ENCODE assay signal across 8 cellular contexts in genomic region chr5:180072256-180072548, GRCh38. TPM values are rescaled to one million over a fixed set of nuclear protein-coding genes. Genes with fewer than 3 reads are reported as not detected.
DNase-seq lines count a peak whose midpoint lies in the region; ATAC-seq and TF ChIP-seq lines count a peak whose summit lies in the region.

No MANE protein-coding gene starts in this region.

- WGBS in SK-N-SH (ENCODE audit: low lambda C conversion rate): 16% methylated on average over 14 of the region's 14 CpGs

- peaks cover 4% of the 10 kb centered on the region for H3K36me3 Mint-ChIP-seq in CD8-positive, alpha-beta T cell

- TF ChIP-seq RAD21 in SK-N-SH (IDR thresholded peaks at IDR 0.05; ENCODE audit: low read length): no peak

- H3K27ac ChIP-seq in CD8-positive, alpha-beta T cell (ENCODE audit: low read depth, low read length): peak overlapping the region; percentile 54
- H3K27ac ChIP-seq in SK-N-SH (ENCODE audit: low read depth in 2 of 2, low read length in 1 of 2) (peak overlapping the region; percentile 22 to 78; a peak in 2 of 4 replicates), rectal smooth muscle tissue (ENCODE audit: low read depth, low read length) (peak overlapping the region; percentile 97)

- peak; percentile 5 for ATAC-seq in CD8-positive, alpha-beta T cell
- ATAC-seq in GM19452 (IDR thresholded peaks at IDR 0.05; ENCODE audit: unreplicated experiment): no peak

- H3K4me3 ChIP-seq in CD8-positive, alpha-beta T cell (ENCODE audit: low read depth, low read length): peak overlapping the region; percentile 63
- H3K4me3 ChIP-seq in SK-N-SH (ENCODE audit: low read depth in 2 of 2, low read length in 1 of 2) (peak overlapping the region; percentile 80 to 89; a peak in 2 of 4 replicates), epithelial cell of proximal tubule (ENCODE audit: low read depth, low read length) (peak overlapping the region; percentile 73), rectal smooth muscle tissue (ENCODE audit: low read length) (no peak overlapping the region)

- no peak for TF ChIP-seq CTCF in CD8-positive, alpha-beta T cell (IDR thresholded peaks at IDR 0.05)
- TF ChIP-seq CTCF in SK-N-SH (IDR thresholded peaks at IDR 0.05) (no peak), epithelial cell of proximal tubule (conservative IDR thresholded peaks at IDR 0.05; ENCODE audit: low read depth, low read length) (no peak)

- CTCF ChIA-PET in CD8-positive, alpha-beta T cell (lab: Charles Lee): no interaction called here
- CTCF ChIA-PET in SK-N-SH (lab: Yijun Ruan, JAX): interaction anchor here (1.2 kb wide), 1 partner anchor 20 kb away, joined by 4 read pairs; no protein-coding TSS in a partner anchor

- no peaks in the 10 kb centered on the region for H3K9me2 ChIP-seq in SK-N-SH

- peaks cover 28% of the 10 kb centered on the region for H4K20me1 ChIP-seq in SK-N-SH (ENCODE audit: insufficient read depth)

- H3K4me3 Mint-ChIP-seq in CD8-positive, alpha-beta T cell: peak overlapping the region; percentile 85

- no peaks in the 10 kb centered on the region for H3K36me3 ChIP-seq in CD8-positive, alpha-beta T cell (ENCODE audit: insufficient read depth, low read length)
- H3K36me3 ChIP-seq in SK-N-SH (replicated peaks in 1 of 2; ENCODE audit: control insufficient read depth in 1 of 2, insufficient read depth in 2 of 2, low read length in 1 of 2): no peaks in the 10 kb centered on the region
- no peaks in the 10 kb centered on the region for H3K36me3 ChIP-seq in rectal smooth muscle tissue (ENCODE audit: control insufficient read depth, insufficient read depth, low read length)

- no peaks in the 10 kb centered on the region for H3K9me3 ChIP-seq in CD8-positive, alpha-beta T cell (ENCODE audit: low read length)
- H3K9me3 ChIP-seq in SK-N-SH: no peaks in the 10 kb centered on the region

- no peak for DNase-seq in CD8-positive, alpha-beta T cell
- DNase-seq in SK-N-SH (no peak), epithelial cell of proximal tubule (ENCODE audit: low read depth) (no peak), activated gamma-delta T cell treated with Interleukin-2 at 50 U/mL for 16 hours (no peak), middle frontal gyrus (ENCODE audit: extremely low spot score, low spot score) (no peak), globus pallidus (ENCODE audit: low spot score) (no peak)

- no peak overlapping the region; the same call in 1 of the 2 replicates for H3K9ac ChIP-seq in SK-N-SH
- H3K9ac ChIP-seq in rectal smooth muscle tissue (ENCODE audit: low read length): peak overlapping the region; percentile 6

- no peaks in the 10 kb centered on the region for H3K9me3 Mint-ChIP-seq in CD8-positive, alpha-beta T cell

- no peaks in the 10 kb centered on the region for H3F3A ChIP-seq in SK-N-SH (replicated peaks; ENCODE audit: insufficient read depth)

- POLR2A ChIA-PET in CD8-positive, alpha-beta T cell (lab: Charles Lee): no interaction called here
- POLR2A ChIA-PET in SK-N-SH (lab: Yijun Ruan, JAX): no interaction called here

- intact Hi-C loops in CD8-positive, alpha-beta T cell (cut with DNase I, micrococcal nuclease): loop anchor here (1.0 to 10.0 kb wide), 8 partner anchors 18 to 1193 kb away; partner anchors contain the start of genes MAPK9 (in 2 of the 2), CANX (in 1 of the 2), RUFY1 (in 1 of the 2) and TBC1D9B (in 1 of the 2)

- peaks cover 26% of the 10 kb centered on the region for H3K4me1 ChIP-seq in CD8-positive, alpha-beta T cell (ENCODE audit: insufficient read depth, low read length)
- H3K4me1 ChIP-seq in SK-N-SH (ENCODE audit: control insufficient read depth in 1 of 2, insufficient read depth in 2 of 2, low read depth in 1 of 2, low read length in 1 of 2) (peaks cover 0 to 21% of the 10 kb centered on the region in 2 experiments; a peak in 2 of 4 replicates), rectal smooth muscle tissue (ENCODE audit: control insufficient read depth, insufficient read depth, low read length) (no peaks in the 10 kb centered on the region)

- no peaks in the 10 kb centered on the region for H3K27me3 ChIP-seq in CD8-positive, alpha-beta T cell (ENCODE audit: insufficient read depth, low read length)
- H3K27me3 ChIP-seq in SK-N-SH (ENCODE audit: insufficient read depth) (no peaks in the 10 kb centered on the region), rectal smooth muscle tissue (ENCODE audit: control insufficient read depth, insufficient read depth, low read length) (no peaks in the 10 kb centered on the region)

- H3K4me2 ChIP-seq in SK-N-SH: 0 out of 2 replicates have a peak overlapping the region, but pooled peaks have one; percentile 73

- peak overlapping the region; percentile 82 for H2AFZ ChIP-seq in SK-N-SH (ENCODE audit: low read depth)

- no peak for TF ChIP-seq EP300 in SK-N-SH (IDR thresholded peaks at IDR 0.05; ENCODE audit: borderline replicate concordance in 1 of 2, low read depth in 1 of 2, low read length in 1 of 2)

- no peaks in the 10 kb centered on the region for H3K27me3 Mint-ChIP-seq in CD8-positive, alpha-beta T cell (ENCODE audit: low read depth)

- H3K27ac Mint-ChIP-seq in CD8-positive, alpha-beta T cell: peak overlapping the region; percentile 80

- peaks cover 32% of the 10 kb centered on the region for H3K4me1 Mint-ChIP-seq in CD8-positive, alpha-beta T cell (ENCODE audit: low read depth)

- H3K79me2 ChIP-seq in SK-N-SH (ENCODE audit: insufficient read depth): peaks cover 40% of the 10 kb centered on the region

TF ChIP-seq in SK-N-SH, 30 proteins besides CTCF, POLR2A, EP300 and RAD21:
- no peak for TF ChIP-seq JUND (IDR thresholded peaks at IDR 0.05)
- no peak for TF ChIP-seq RXRA (IDR thresholded peaks at IDR 0.05; ENCODE audit: borderline replicate concordance, low read depth)
- TF ChIP-seq USF1 (IDR thresholded peaks at IDR 0.05; ENCODE audit: borderline replicate concordance, low read depth): no peak
- no peak for TF ChIP-seq FOXM1 (IDR thresholded peaks at IDR 0.05; ENCODE audit: low read depth)
- no peak for TF ChIP-seq TCF12 (IDR thresholded peaks at IDR 0.05)
- no peak for TF ChIP-seq SMC3 (IDR thresholded peaks at IDR 0.05; ENCODE audit: low read depth, low read length)
- TF ChIP-seq RCOR1 (IDR thresholded peaks at IDR 0.05; ENCODE audit: low read length): no peak
- TF ChIP-seq USF2 (IDR thresholded peaks at IDR 0.05; ENCODE audit: borderline replicate concordance, low read depth, low read length): no peak
- no peak for TF ChIP-seq TEAD4 (IDR thresholded peaks at IDR 0.05; ENCODE audit: borderline replicate concordance, insufficient read depth)
- no peak for TF ChIP-seq REST (IDR thresholded peaks at IDR 0.05; ENCODE audit: low read depth, low read length)
- no peak for TF ChIP-seq MAX (IDR thresholded peaks at IDR 0.05; ENCODE audit: low read depth)
- TF ChIP-seq FOSL2 (IDR thresholded peaks at IDR 0.05; ENCODE audit: borderline replicate concordance, low read depth): no peak
- no peak for TF ChIP-seq NRF1 (IDR thresholded peaks at IDR 0.05; ENCODE audit: low read depth, low read length)
TF ChIP-seq in SK-N-SH: peak in this region for 0.

RNA-seq across cellular contexts. Expression of gene RNF130, which starts 0.6 kb away (rescaled TPM):
- total RNA-seq in CD8-positive, alpha-beta T cell: 10 to 100 TPM; 13.9 to 15.8 TPM
- 41.4 and 49.6 TPM in 2 replicates for polyA plus RNA-seq in SK-N-SH (2012; rRNA removed)
- polyA plus RNA-seq in SK-N-SH (2012; cell fraction: cytosol; rRNA removed): 51.8 and 53.1 TPM in 2 replicates
- polyA plus RNA-seq in SK-N-SH (2012; cell fraction: nucleus; rRNA removed): 19.0 and 27.1 TPM in 2 replicates
- 28.3 and 36.6 TPM in 2 replicates for total RNA-seq in epithelial cell of proximal tubule
